ENCODE assay signal across 9 cellular contexts in the genomic region with DNA sequence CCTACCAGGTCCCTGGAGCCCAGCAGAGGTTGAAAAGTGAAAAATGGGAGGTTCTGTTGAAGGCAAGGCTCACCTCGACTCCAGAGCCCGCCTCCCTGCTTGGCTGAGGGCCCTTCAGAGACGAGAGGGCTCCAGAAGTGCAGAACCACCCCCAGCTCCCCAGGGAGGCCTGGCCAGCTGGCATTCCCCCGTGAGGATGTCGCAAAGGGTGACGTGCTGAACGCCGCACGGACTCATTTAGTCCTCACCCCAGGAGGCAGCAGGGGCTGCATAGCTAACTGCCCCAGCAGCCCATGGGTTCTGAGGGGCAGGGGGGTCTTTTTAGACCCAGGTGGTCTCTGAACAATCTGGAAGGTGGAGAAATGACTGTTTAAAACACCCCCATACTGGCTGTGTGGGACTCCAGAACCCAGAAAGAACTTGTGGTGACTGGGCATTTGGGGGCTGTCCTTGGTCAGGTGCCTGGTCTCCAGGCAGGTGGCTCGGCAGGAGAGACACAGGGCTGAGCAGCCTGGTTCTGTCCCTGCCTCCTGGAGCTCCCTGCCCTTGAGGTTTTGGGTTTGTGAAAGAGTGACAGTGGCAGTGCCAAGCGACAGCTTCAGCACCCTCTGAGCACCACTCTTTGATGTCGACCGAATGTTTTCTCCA. TPM values are rescaled to one million over a fixed set of nuclear protein-coding genes. Genes with fewer than 3 reads are reported as not detected.
A peak's percentile ranks its signal among the peaks of the same experiment; 100 is the strongest.
DNase-seq lines count a peak whose midpoint lies in the region; ATAC-seq and TF ChIP-seq lines count a peak whose summit lies in the region.
"Had no signal": no experiment of that assay in that cellular context is flagged by ENCODE, and none has a peak within 500 bp of the region (broad histone marks: within the 10 kb centered on the region; RNA-seq: fewer than 3 reads in every experiment).

No MANE protein-coding gene starts in this region.

- no peak overlapping the region for H3K4me2 ChIP-seq in osteoblast (ENCODE audit: insufficient read depth, low read length)

- H3K27ac ChIP-seq in osteoblast (ENCODE audit: low read depth, low read length) = no peak overlapping the region

- H2AFZ ChIP-seq in osteoblast (ENCODE audit: low read length) = no peak overlapping the region

- TF ChIP-seq CTCF in osteoblast (IDR thresholded peaks at IDR 0.05; ENCODE audit: extremely low read depth, low read depth, low read length) = no peak

- H3K27me3 ChIP-seq in osteoblast (ENCODE audit: insufficient read depth, low read length) = no peaks in the 10 kb centered on the region

- H3K4me3 ChIP-seq in osteoblast (ENCODE audit: insufficient read depth, low read length) = no peak overlapping the region

- peaks cover 3% of the 10 kb centered on the region for H3K4me1 ChIP-seq in osteoblast (ENCODE audit: insufficient read depth, low read length)

- peak; percentile 72 for ATAC-seq in GM18861 (IDR thresholded peaks at IDR 0.05; ENCODE audit: unreplicated experiment)
- ATAC-seq in HG02678 (IDR thresholded peaks at IDR 0.05; ENCODE audit: unreplicated experiment) = peak; percentile 79
- no peak for ATAC-seq in HG03135 (IDR thresholded peaks at IDR 0.05; ENCODE audit: unreplicated experiment)
- ATAC-seq: left lobe of liver had no signal

- H3K79me2 ChIP-seq in osteoblast (ENCODE audit: insufficient read depth, low read length) = peaks cover 7% of the 10 kb centered on the region

- H3K9me3 ChIP-seq in osteoblast (ENCODE audit: low read depth, low read length) = no peaks in the 10 kb centered on the region

- H3K36me3 ChIP-seq in osteoblast (ENCODE audit: insufficient read depth, low read length) = peaks cover 55% of the 10 kb centered on the region

- peak; percentile 46 for DNase-seq in NCI-H524 treated with DMSO at 0.1 percent for 48 hours (lab: John Stamatoyannopoulos, UW)
- DNase-seq in osteoblast (ENCODE audit: insufficient read length, low spot score, missing footprints) = peak; percentile 75
- DNase-seq in NK-92 treated with Interleukin-12 subunit alpha and Interleukin-12 subunit beta, amount 100 ng/mL, for 24 hours (lab: John Stamatoyannopoulos, UW) = no peak
- DNase-seq in NCI-H526 treated with DMSO at 0.1 percent for 48 hours (lab: John Stamatoyannopoulos, UW) = no peak
- DNase-seq in stimulated activated CD4-positive, alpha-beta T cell treated with anti-CD3 and anti-CD28 coated beads, Interleukin-4, amount 100 ng/mL, for 1 hour = no peak

- H4K20me1 ChIP-seq in osteoblast (ENCODE audit: insufficient read depth, low read length) = no peaks in the 10 kb centered on the region

RNA-seq across cellular contexts. Expression of a gene that starts 32.0 kb away (rescaled TPM):
- total RNA-seq in osteoblast = 28.0 and 31.5 TPM in 2 replicates

Comparison
In these comparisons a context has a peak if more than half of its experiments do, and no peak if none do; other contexts are left out.
1. DNase-seq: peak in NCI-H524 treated with DMSO at 0.1 percent for 48 hours (single experiment) and osteoblast (single experiment); none in NK-92 treated with Interleukin-12 subunit alpha and Interleukin-12 subunit beta, amount 100 ng/mL, for 24 hours (single experiment), NCI-H526 treated with DMSO at 0.1 percent for 48 hours (single experiment) and stimulated activated CD4-positive, alpha-beta T cell treated with anti-CD3 and anti-CD28 coated beads, Interleukin-4, amount 100 ng/mL, for 1 hour (single experiment).